In the genomic region with DNA sequence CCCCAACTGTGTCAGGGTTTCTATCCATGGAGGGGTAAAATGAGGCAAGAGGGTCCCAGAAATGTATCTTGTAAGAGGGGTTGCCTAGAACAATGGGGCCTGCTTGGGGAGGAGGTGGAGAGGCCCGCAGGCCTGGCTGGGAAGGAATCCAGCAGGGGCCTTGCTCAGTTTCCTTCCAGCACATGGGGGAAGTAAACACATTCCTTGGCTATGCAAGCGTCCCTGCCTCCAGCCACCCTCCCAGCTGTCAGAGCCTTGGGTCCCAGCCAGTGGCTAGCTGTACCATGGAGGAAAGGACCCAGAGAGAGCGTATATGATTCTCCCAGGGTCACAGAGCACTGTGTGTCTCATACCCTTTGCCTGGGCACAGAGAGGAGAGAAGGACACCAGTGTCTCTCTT, we compare ENCODE assay signal across 9 cellular contexts.
A peak's percentile ranks its signal among the peaks of the same experiment; 100 is the strongest.
DNase-seq lines count a peak whose midpoint lies in the region; ATAC-seq, FAIRE-seq and TF ChIP-seq lines count a peak whose summit lies in the region.
"Had no signal": no experiment of that assay in that cellular context is flagged by ENCODE, and none has a peak within 500 bp of the region (broad histone marks: within the 10 kb centered on the region; RNA-seq: fewer than 3 reads in every experiment).

No MANE protein-coding gene starts in this region.

- H3K4me2 ChIP-seq in endothelial cell of umbilical vein (ENCODE audit: insufficient read depth, low read length) = peak overlapping the region; percentile 11

- H3K9me3 ChIP-seq in endothelial cell of umbilical vein (replicated peaks; ENCODE audit: control insufficient read depth, insufficient read depth, low read length) (no peaks in the 10 kb centered on the region), mesodermal cell (ENCODE audit: control insufficient read depth, low read length) (no peaks in the 10 kb centered on the region), testis (no peaks in the 10 kb centered on the region)

- FAIRE-seq in endothelial cell of umbilical vein (lab: Jason Lieb, UNC) (peak; percentile 91), H54 (lab: Jason Lieb, UNC) (no peak)

- no peaks in the 10 kb centered on the region for H3K79me2 ChIP-seq in endothelial cell of umbilical vein (ENCODE audit: control insufficient read depth, insufficient read depth, low read length)

- H3K9me1 ChIP-seq in endothelial cell of umbilical vein (replicated peaks; ENCODE audit: control insufficient read depth, extremely low read depth, insufficient read depth, low read length) = no peaks in the 10 kb centered on the region

- intact Hi-C loops in endothelial cell of umbilical vein (cut with micrococcal nuclease) = no loop called here
- intact Hi-C loops in testis (cut with DNase I; ENCODE audit: low total_unique reads) = no loop called here

- CTCF ChIA-PET in endothelial cell of umbilical vein (lab: Charles Lee) = interaction anchor here (0.8 to 5.9 kb wide), 6 partner anchors 9 to 112 kb away, joined by 3 to 39 read pairs (median 4); no protein-coding TSS in a partner anchor

- H3K27me3 ChIP-seq in endothelial cell of umbilical vein (ENCODE audit: control insufficient read depth in 2 of 2, insufficient read depth in 2 of 2, low read length in 2 of 2) (no peaks in the 10 kb centered on the region), testis (no peaks in the 10 kb centered on the region)

- H3K36me3 ChIP-seq in endothelial cell of umbilical vein (ENCODE audit: control insufficient read depth in 2 of 2, extremely low read depth in 1 of 2, insufficient read depth in 2 of 2, low read length in 2 of 2) (no peaks in the 10 kb centered on the region), mesodermal cell (ENCODE audit: control insufficient read depth, insufficient read depth, low read length) (no peaks in the 10 kb centered on the region), testis (ENCODE audit: low read depth, missing control alignments) (no peaks in the 10 kb centered on the region)

- POLR2A ChIA-PET in endothelial cell of umbilical vein (lab: Charles Lee) = interaction anchor here (0.6 to 1.9 kb wide), 2 partner anchors 94 to 100 kb away, joined by 3 to 4 read pairs; no protein-coding TSS in a partner anchor

- whole genome bisulfite sequencing in mesodermal cell (ENCODE audit: insufficient coverage in 2 of 2), 2 experiments = 73 to 77% methylated on average over 3 of the region's 3 CpGs
- WGBS in testis, 2 donors = 11 to 24% methylated on average over 1 to 3 of the region's 3 CpGs

- peak overlapping the region; percentile 14 for H2AFZ ChIP-seq in endothelial cell of umbilical vein (ENCODE audit: low read depth, low read length)

- dilution Hi-C loops in endothelial cell of umbilical vein (cut with MboI; ENCODE audit: extremely low pct_ligation_motif_present, low sequenced_read_pairs) = no loop called here

- H3K4me1 ChIP-seq in endothelial cell of umbilical vein (ENCODE audit: control insufficient read depth, extremely low read depth, insufficient read depth, low read length) (peaks cover 63% of the 10 kb centered on the region), mesodermal cell (ENCODE audit: control insufficient read depth, insufficient read depth, low read length, poor library complexity, severe bottlenecking) (peaks cover 73% of the 10 kb centered on the region), testis (peaks cover 25% of the 10 kb centered on the region)

- no peak for TF ChIP-seq CTCF in endothelial cell of umbilical vein (IDR thresholded peaks at IDR 0.05; ENCODE audit: extremely low read depth in 1 of 2, insufficient read depth in 1 of 2, low read depth in 1 of 2, low read length in 2 of 2)
- TF ChIP-seq CTCF in testis (IDR thresholded peaks at IDR 0.05) = no peak

- H3K4me3 ChIP-seq in endothelial cell of umbilical vein (replicated peaks in 1 of 3; ENCODE audit: insufficient read depth in 1 of 3, low read depth in 1 of 3, low read length in 3 of 3) (no peak overlapping the region), mesodermal cell (ENCODE audit: extremely low read depth, insufficient read depth, low read length, poor library complexity, severe bottlenecking) (no peak overlapping the region), testis (no peak overlapping the region)

- DNase-seq in NCI-H226 = peak; percentile 24
- DNase-seq in endothelial cell of umbilical vein (ENCODE audit: low read depth, low spot score) = peak; percentile 96
- peak; percentile 74 for DNase-seq in testis
- DNase-seq in H54 (ENCODE audit: insufficient read length, low spot score) = no peak
- DNase-seq in activated CD8-positive, alpha-beta memory T cell treated with anti-CD3 and anti-CD28 coated beads, Interleukin-2, amount 50 U/mL, for 48 hours = no peak
- DNase-seq: NCI-H1092 treated with DMSO at 0.1 percent for 48 hours had no signal

- H3K9ac ChIP-seq in endothelial cell of umbilical vein (replicated peaks; ENCODE audit: extremely low read depth, insufficient read depth, low read length) = peak overlapping the region; percentile 34

- H4K20me1 ChIP-seq in endothelial cell of umbilical vein (replicated peaks; ENCODE audit: control insufficient read depth, extremely low read depth, insufficient read depth, low read length) = no peaks in the 10 kb centered on the region

- H3K27ac ChIP-seq in endothelial cell of umbilical vein (ENCODE audit: insufficient read depth, low read depth, low read length) = peak overlapping the region; percentile 90
- H3K27ac ChIP-seq in mesodermal cell (ENCODE audit: low read depth, low read length, severe bottlenecking) = peak overlapping the region; percentile 62
- peak overlapping the region in 1 of 2 donors; percentile 88 for H3K27ac ChIP-seq in testis

- TF ChIP-seq POLR2A in endothelial cell of umbilical vein (IDR thresholded peaks at IDR 0.05; ENCODE audit: low read depth, low read length) (peak; percentile 39), testis (IDR thresholded peaks at IDR 0.05) (no peak), H54 (IDR thresholded peaks at IDR 0.05; ENCODE audit: low read depth, low read length) (no peak)

- no TSS peak for BruUV-seq in endothelial cell of umbilical vein (replicated peaks; lab: Mats Ljungman, UMichigan)

- no peak for ATAC-seq in GM18873 (IDR thresholded peaks at IDR 0.05; ENCODE audit: low FRiP score, unreplicated experiment)
- ATAC-seq in GM21390 (IDR thresholded peaks at IDR 0.05; ENCODE audit: unreplicated experiment) = no peak

TF ChIP-seq in endothelial cell of umbilical vein, 7 proteins besides CTCF, POLR2A, EP300 and RAD21:
- TF ChIP-seq, protein P1, sequence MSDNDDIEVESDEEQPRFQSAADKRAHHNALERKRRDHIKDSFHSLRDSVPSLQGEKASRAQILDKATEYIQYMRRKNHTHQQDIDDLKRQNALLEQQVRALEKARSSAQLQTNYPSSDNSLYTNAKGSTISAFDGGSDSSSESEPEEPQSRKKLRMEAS (IDR thresholded peaks at IDR 0.05; ENCODE audit: insufficient read depth, insufficient read length) = peak; percentile 85
- TF ChIP-seq FOS (IDR thresholded peaks at IDR 0.05; ENCODE audit: borderline replicate concordance, insufficient read depth, low read length) = peak; percentile 49
- TF ChIP-seq GATA2 (IDR thresholded peaks at IDR 0.05; ENCODE audit: insufficient read depth, insufficient read length, low read depth, low read length) = peak; percentile 44
- TF ChIP-seq JUN (IDR thresholded peaks at IDR 0.05; ENCODE audit: borderline replicate concordance, insufficient read depth, insufficient read length, low read depth) = no peak
- peak; percentile 82 for TF ChIP-seq POLR2AphosphoS5 (IDR thresholded peaks at IDR 0.05; ENCODE audit: insufficient read depth, low read depth, low read length)
- no peak for TF ChIP-seq EZH2 (IDR thresholded peaks at IDR 0.05; ENCODE audit: borderline replicate concordance, low read depth, low read length, severe bottlenecking)
- no peak for TF ChIP-seq MYC (IDR thresholded peaks at IDR 0.05; ENCODE audit: low read depth, low read length)

Comparison
In these comparisons a context has a peak if more than half of its experiments do, and no peak if none do; other contexts are left out.
1. DNase-seq: peak in NCI-H226 (single experiment), endothelial cell of umbilical vein (single experiment) and testis (single experiment); none in H54 (single experiment) and activated CD8-positive, alpha-beta memory T cell treated with anti-CD3 and anti-CD28 coated beads, Interleukin-2, amount 50 U/mL, for 48 hours (single experiment).